Comparison of ENCODE assay signal across 8 cellular contexts in the genomic region with DNA sequence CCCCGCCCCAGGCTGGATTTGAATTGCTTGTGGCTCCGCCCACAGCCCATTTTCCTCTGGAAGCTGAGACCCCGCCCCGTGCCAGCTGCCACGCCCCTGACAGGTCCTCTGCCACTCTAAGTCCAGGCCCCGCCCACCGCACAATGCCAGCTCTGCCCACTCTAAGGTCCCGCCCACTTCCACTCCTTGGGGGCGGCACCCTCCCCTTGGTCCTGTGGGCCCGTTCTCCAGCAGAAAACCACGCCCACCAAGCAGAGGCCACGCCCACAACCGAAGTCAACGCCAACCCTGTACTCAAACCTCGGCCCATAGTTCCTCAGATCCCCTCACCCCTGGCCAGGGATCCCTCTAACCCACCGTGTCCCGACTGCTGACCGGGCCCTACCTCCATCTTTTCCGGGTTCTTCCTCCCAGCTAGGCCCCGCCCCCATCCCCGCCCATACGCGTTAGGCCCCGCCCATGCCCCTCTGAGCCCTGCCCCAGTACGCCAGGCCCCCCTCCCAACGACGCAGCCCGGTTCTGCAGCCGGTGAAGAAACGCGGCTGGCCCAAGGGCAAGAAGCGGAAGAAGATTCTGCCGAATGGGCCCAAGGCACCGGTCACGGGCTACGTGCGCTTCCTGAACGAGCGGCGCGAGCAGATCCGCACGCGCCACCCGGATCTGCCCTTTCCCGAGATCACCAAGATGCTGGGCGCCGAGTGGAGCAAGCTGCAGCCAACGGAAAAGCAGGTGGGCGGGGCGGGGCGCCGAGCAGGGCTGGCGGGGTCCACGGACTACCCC. TPM values are rescaled to one million over a fixed set of nuclear protein-coding genes. Genes with fewer than 3 reads are reported as not detected.
DNase-seq lines count a peak whose midpoint lies in the region; ATAC-seq, FAIRE-seq and TF ChIP-seq lines count a peak whose summit lies in the region.

No MANE protein-coding gene starts in this region.

- no peak for TF ChIP-seq POLR2A in A549 (IDR thresholded peaks at IDR 0.05; ENCODE audit: low read length)

- CTCF ChIA-PET in A549 (lab: Yijun Ruan, JAX), result interaction anchor here (0.5 to 9.7 kb wide), 6 partner anchors 11 to 72 kb away, joined by 3 to 100 read pairs (median 27); a partner anchor contains a TSS
- CTCF ChIA-PET in activated B cell treated with CpG ODN at 0.5 μM for 24 hours (lab: Charles Lee), result no interaction called here

- TF ChIP-seq EP300 in A549 (IDR thresholded peaks at IDR 0.05), result no peak

- no peaks in the 10 kb centered on the region for H3K9me3 Mint-ChIP-seq in activated B cell treated with CpG ODN at 0.5 μM for 24 hours

- H3K36me3 Mint-ChIP-seq in activated B cell treated with CpG ODN at 0.5 μM for 24 hours (ENCODE audit: low read depth), result peaks cover 11% of the 10 kb centered on the region

- FAIRE-seq in A549 (lab: Jason Lieb, UNC), result no peak

- peak overlapping the region; percentile 83 for H3K4me2 ChIP-seq in A549

- peak overlapping the region; percentile 62 to 92 for H3K27ac ChIP-seq in A549

- TF ChIP-seq CTCF in A549 (IDR thresholded peaks at IDR 0.05), result no peak
- no peak for TF ChIP-seq CTCF in activated B cell treated with CpG ODN at 0.5 μM for 24 hours (IDR thresholded peaks at IDR 0.05)
- TF ChIP-seq CTCF in cardiac fibroblast (IDR thresholded peaks at IDR 0.05; ENCODE audit: low read depth, low read length), result no peak

- H3K27me3 Mint-ChIP-seq in activated B cell treated with CpG ODN at 0.5 μM for 24 hours, result no peaks in the 10 kb centered on the region

- POLR2A ChIA-PET in A549 (lab: Yijun Ruan, JAX), result interaction anchor here (0.6 to 1.5 kb wide), 3 partner anchors 9 to 29 kb away, joined by 4 to 14 read pairs (median 6); a partner anchor contains a TSS
- POLR2A ChIA-PET in activated B cell treated with CpG ODN at 0.5 μM for 24 hours (lab: Charles Lee), result interaction anchor here (0.6 to 1.8 kb wide), 4 partner anchors 17 to 1271 kb away, joined by 3 to 7 read pairs (median 3); a partner anchor contains a TSS

- intact Hi-C loops in activated B cell treated with CpG ODN at 0.5 μM for 24 hours (cut with micrococcal nuclease), result loop anchor here (5.0 to 10.0 kb wide), 3 partner anchors 188 to 398 kb away; a partner anchor contains a TSS

- H3K27ac Mint-ChIP-seq in activated B cell treated with CpG ODN at 0.5 μM for 24 hours, result no peak overlapping the region

- peak overlapping the region; percentile 89 for H3K4me3 ChIP-seq in A549
- H3K4me3 ChIP-seq in cardiac fibroblast (replicated peaks in 1 of 2; ENCODE audit: low read depth in 2 of 2, low read length in 2 of 2), result peak overlapping the region; percentile 88 to 95

- H3K4me1 Mint-ChIP-seq in activated B cell treated with CpG ODN at 0.5 μM for 24 hours, result peaks cover 19% of the 10 kb centered on the region

- peak overlapping the region; percentile 70 for H3K4me3 Mint-ChIP-seq in activated B cell treated with CpG ODN at 0.5 μM for 24 hours

- TF ChIP-seq RAD21 in A549 (conservative IDR thresholded peaks at IDR 0.05 in 1 of 2, IDR thresholded peaks at IDR 0.05 in 1 of 2), result no peak

- WGBS in A549 (ENCODE audit: missing lambda C conversion rate), result 86% methylated on average over 25 of the region's 55 CpGs

- peaks cover 21% of the 10 kb centered on the region for H3K4me1 ChIP-seq in A549

- DNase-seq in A549 (ENCODE audit: low read depth in 1 of 2, low spot score in 1 of 2), result peak; percentile 45 to 98
- peak; percentile 77 for DNase-seq in NCI-H2171 treated with DMSO at 0.1 percent for 48 hours (lab: John Stamatoyannopoulos, UW)
- DNase-seq in activated B cell treated with CpG ODN at 0.5 μM for 24 hours, result peak; percentile 63
- DNase-seq in cardiac fibroblast (ENCODE audit: low read depth in 2 of 2), result peak; percentile 97
- peak; percentile 97 for DNase-seq in iris pigment epithelial cell (ENCODE audit: low read depth)
- DNase-seq in smooth muscle cell of the brain vasculature (ENCODE audit: low read depth, low spot score), result peak; percentile 90

- no peaks in the 10 kb centered on the region for H3K9me3 ChIP-seq in A549

- ATAC-seq in A549 (peak; percentile 28 to 65; a peak in 5 of 6 replicates), GM19455 (IDR thresholded peaks at IDR 0.05; ENCODE audit: unreplicated experiment) (peak; percentile 28), activated B cell treated with CpG ODN at 0.5 μM for 24 hours (ENCODE audit: low read depth) (peak; percentile 21), GM18873 (IDR thresholded peaks at IDR 0.05; ENCODE audit: low FRiP score, unreplicated experiment) (no peak)

TF ChIP-seq in A549, 52 proteins besides CTCF, POLR2A, EP300 and RAD21:
- TF ChIP-seq CBX2 (IDR thresholded peaks at IDR 0.05; ENCODE audit: borderline replicate concordance, low read depth) (no peak), ZNF302 (CRISPR knock-in tag; IDR thresholded peaks at IDR 0.05) (no peak), CBX8 (IDR thresholded peaks at IDR 0.05) (no peak), HDAC2 (IDR thresholded peaks at IDR 0.05) (no peak), ZC3H11A (IDR thresholded peaks at IDR 0.05) (no peak), HOXA7 (CRISPR knock-in tag; IDR thresholded peaks at IDR 0.05) (no peak), CEBPB (IDR thresholded peaks at IDR 0.05) (no peak), EHMT2 (IDR thresholded peaks at IDR 0.05; ENCODE audit: low read depth) (no peak), RFX5 (IDR thresholded peaks at IDR 0.05) (no peak), MAZ (IDR thresholded peaks at IDR 0.05; ENCODE audit: borderline replicate concordance, low read depth, low read length) (no peak), NPAS2 (CRISPR knock-in tag; IDR thresholded peaks at IDR 0.05; ENCODE audit: borderline replicate concordance) (no peak), JUNB (IDR thresholded peaks at IDR 0.05) (no peak)
TF ChIP-seq in A549: peak in this region for 0.

RNA-seq across cellular contexts. Expression of a gene that starts 1.3 kb away (rescaled TPM):
- 19.6 and 24.2 TPM in 2 replicates for polyA plus RNA-seq in A549 (2011; rRNA removed)
- 46.4 and 58.3 TPM in 2 replicates for polyA plus RNA-seq in A549 (2012; cell fraction: cytosol; rRNA removed)
- polyA plus RNA-seq in A549 (2012; cell fraction: nucleus; rRNA removed), result 120 and 131 TPM in 2 replicates
- 40.0 to 47.1 TPM (median 46.6 TPM) in 3 replicates for polyA plus RNA-seq in A549 (2017; fragmentation: RNase III; extraction: RNeasy Plus Mini Kit Qiagen cat#74134 plus additional on column Dnase treatment)
- polyA minus RNA-seq in A549 (2011; rRNA and poly(A)+ RNA removed), result 6.6 and 8.4 TPM in 2 replicates
- 46.0 and 51.0 TPM in 2 replicates for total RNA-seq in activated B cell treated with CpG ODN at 0.5 μM for 24 hours

RNA-seq across cellular contexts. Expression of a gene that starts 11.2 kb away (rescaled TPM):
- polyA plus RNA-seq in A549 (2011; rRNA removed) (0.05 and 0.20 TPM in 2 replicates), A549 (2017; fragmentation: RNase III; extraction: RNeasy Plus Mini Kit Qiagen cat#74134 plus additional on column Dnase treatment) (0.07 to 0.15 TPM (median 0.12 TPM) in 3 replicates)
- polyA plus RNA-seq in A549 (2012; cell fraction: cytosol; rRNA removed), result 0.08 and 0.14 TPM in 2 replicates
- polyA plus RNA-seq in A549 (2012; cell fraction: nucleus; rRNA removed), result 0.15 and 0.16 TPM in 2 replicates
- 0.15 and 0.41 TPM in 2 replicates for polyA minus RNA-seq in A549 (2011; rRNA and poly(A)+ RNA removed)
- total RNA-seq in activated B cell treated with CpG ODN at 0.5 μM for 24 hours, result 0.24 and 0.29 TPM in 2 replicates

RNA-seq across cellular contexts. Expression of a gene that starts 16.7 kb away (rescaled TPM):
- polyA plus RNA-seq in A549 (2011; rRNA removed) (52.5 and 54.9 TPM in 2 replicates), A549 (2017; fragmentation: RNase III; extraction: RNeasy Plus Mini Kit Qiagen cat#74134 plus additional on column Dnase treatment) (101 to 115 TPM (median 109 TPM) in 3 replicates)
- polyA plus RNA-seq in A549 (2012; cell fraction: cytosol; rRNA removed), result 123 and 172 TPM in 2 replicates
- 386 and 515 TPM in 2 replicates for polyA plus RNA-seq in A549 (2012; cell fraction: nucleus; rRNA removed)
- 45.4 and 59.7 TPM in 2 replicates for polyA minus RNA-seq in A549 (2011; rRNA and poly(A)+ RNA removed)
- total RNA-seq in activated B cell treated with CpG ODN at 0.5 μM for 24 hours, result 59.2 and 76.9 TPM in 2 replicates

RNA-seq across cellular contexts. Expression of a gene that starts 32.6 kb away (rescaled TPM):
- polyA plus RNA-seq in A549 (2011; rRNA removed), result 0.13 and 0.26 TPM in 2 replicates
- polyA plus RNA-seq in A549 (2012; cell fraction: cytosol; rRNA removed), result 0.59 and 1.00 TPM in 2 replicates
- polyA plus RNA-seq in A549 (2012; cell fraction: nucleus; rRNA removed), result 0.91 and 1.0 TPM in 2 replicates
- 0.49 to 0.62 TPM (median 0.49 TPM) in 3 replicates for polyA plus RNA-seq in A549 (2017; fragmentation: RNase III; extraction: RNeasy Plus Mini Kit Qiagen cat#74134 plus additional on column Dnase treatment)
- 0.10 and 0.12 TPM in 2 replicates for polyA minus RNA-seq in A549 (2011; rRNA and poly(A)+ RNA removed)
- 0.39 and 0.47 TPM in 2 replicates for total RNA-seq in activated B cell treated with CpG ODN at 0.5 μM for 24 hours

RNA-seq across cellular contexts. Expression of a gene that starts 35.1 kb away (rescaled TPM):
- polyA plus RNA-seq in A549 (2011; rRNA removed), result not detected in 2 replicates
- not detected in 2 replicates for polyA plus RNA-seq in A549 (2012; cell fraction: cytosol; rRNA removed)
- 0.17 and 0.24 TPM in 2 replicates for polyA plus RNA-seq in A549 (2012; cell fraction: nucleus; rRNA removed)
- polyA plus RNA-seq in A549 (2017; fragmentation: RNase III; extraction: RNeasy Plus Mini Kit Qiagen cat#74134 plus additional on column Dnase treatment), result not detected in 3 replicates
- polyA minus RNA-seq in A549 (2011; rRNA and poly(A)+ RNA removed), result not detected in 2 replicates
- total RNA-seq in activated B cell treated with CpG ODN at 0.5 μM for 24 hours, result 7.1 and 8.1 TPM in 2 replicates
